ENCODE assay signal across 8 cellular contexts in genomic region chr5:142769793-142770649, GRCh38. TPM values are rescaled to one million over a fixed set of nuclear protein-coding genes. Genes with fewer than 3 reads are reported as not detected.
DNase-seq lines count a peak whose midpoint lies in the region; ATAC-seq, FAIRE-seq and TF ChIP-seq lines count a peak whose summit lies in the region.

ARHGAP26 (plus strand) TSS chr5:142770377; CDS start chr5:142770762, 385 bp downstream.

- ATAC-seq in GM21390 (IDR thresholded peaks at IDR 0.05; ENCODE audit: unreplicated experiment), result peak; percentile 95

- WGBS in mesodermal cell (ENCODE audit: insufficient coverage in 2 of 2), 2 experiments, result 0 to 1% methylated on average over 78 to 80 of the region's 87 CpGs

- H3K9ac ChIP-seq in HUES48 (ENCODE audit: low read depth, low read length) (peak within 1 kb of the TSS; percentile 74), NT2/D1 (ENCODE audit: insufficient read length, low read depth) (peak within 1 kb of the TSS; percentile 83)

- TF ChIP-seq CTCF in D721Med (IDR thresholded peaks at IDR 0.05; ENCODE audit: insufficient read depth, missing control alignments), result no peak

- DNase-seq in D721Med (ENCODE audit: insufficient read length, low spot score), result peak; percentile 55
- peak; percentile 91 for DNase-seq in NT2/D1 (ENCODE audit: low read depth, low spot score)
- DNase-seq in activated CD8-positive, alpha-beta memory T cell treated with anti-CD3 and anti-CD28 coated beads, Interleukin-2, amount 50 U/mL, for 24 hours (ENCODE audit: extremely low read depth), result peak; percentile 83
- DNase-seq in stimulated activated CD8-positive, alpha-beta memory T cell treated with anti-CD3 and anti-CD28 coated beads, Interleukin-15, amount 100 ng/mL, for 4 hours (ENCODE audit: low read depth in 2 of 2), result peak; percentile 86 to 90

- no peaks in the 10 kb centered on the region for H3K9me3 ChIP-seq in HUES48 (ENCODE audit: control insufficient read depth, insufficient read depth, low read length)
- H3K9me3 ChIP-seq in NT2/D1 (ENCODE audit: insufficient read depth, low read length), result no peaks in the 10 kb centered on the region
- H3K9me3 ChIP-seq in mesodermal cell (ENCODE audit: control insufficient read depth, low read length), result no peaks in the 10 kb centered on the region

- peaks cover 14% of the 10 kb centered on the region for H3K4me1 ChIP-seq in HUES48 (ENCODE audit: control insufficient read depth, insufficient read depth, low read length)
- no peaks in the 10 kb centered on the region for H3K4me1 ChIP-seq in NT2/D1 (ENCODE audit: insufficient read depth, insufficient read length)
- no peaks in the 10 kb centered on the region for H3K4me1 ChIP-seq in mesodermal cell (ENCODE audit: control insufficient read depth, insufficient read depth, low read length, poor library complexity, severe bottlenecking)

- H3K4me3 ChIP-seq in HUES48 (ENCODE audit: low read depth, low read length) (peak within 1 kb of the TSS; percentile 98), NT2/D1 (ENCODE audit: insufficient read length, low read depth) (peak within 1 kb of the TSS; percentile 75), mesodermal cell (ENCODE audit: extremely low read depth, insufficient read depth, low read length, poor library complexity, severe bottlenecking) (peak within 1 kb of the TSS; percentile 68)

- no peak for FAIRE-seq in D721Med (lab: Jason Lieb, UNC)

- H3K27me3 ChIP-seq in HUES48 (ENCODE audit: control insufficient read depth, insufficient read depth, low read length), result peaks cover 17% of the 10 kb centered on the region
- H3K27me3 ChIP-seq in NT2/D1 (ENCODE audit: insufficient read depth, insufficient read length), result peaks cover 38% of the 10 kb centered on the region

- H3K36me3 ChIP-seq in HUES48 (ENCODE audit: control insufficient read depth, insufficient read depth, low read length) (no peaks in the 10 kb centered on the region), NT2/D1 (ENCODE audit: insufficient read depth, insufficient read length, low read length) (no peaks in the 10 kb centered on the region), mesodermal cell (ENCODE audit: control insufficient read depth, insufficient read depth, low read length) (no peaks in the 10 kb centered on the region)

- in situ Hi-C loops in endometrial microvascular endothelial cells (cut with HindIII; ENCODE audit: inconsistent ontology term, low pct_unique_long_range_greater_than_20kb, low sequenced_read_pairs), result no loop called here

- H3K27ac ChIP-seq in HUES48 (ENCODE audit: low read depth, low read length) (peak within 1 kb of the TSS; percentile 80), mesodermal cell (ENCODE audit: low read depth, low read length, severe bottlenecking) (no peak within 1 kb of the TSS)

RNA-seq across cellular contexts. Expression of gene ARHGAP26, which starts in this region (rescaled TPM):
- total RNA-seq in endometrial microvascular endothelial cells (ENCODE audit: inconsistent ontology term), result 20.4 TPM
- polyA plus RNA-seq in mesodermal cell (2013, experiment 1 of 2), result 6.5 TPM
- polyA plus RNA-seq in mesodermal cell (2013, experiment 2 of 2), result 4.7 TPM
